28 cellular contexts compared by ENCODE assay signal in genomic region chr7:49333180-49333881, GRCh38.
DNase-seq lines count a peak whose midpoint lies in the region; ATAC-seq and TF ChIP-seq lines count a peak whose summit lies in the region.
"Had no signal": no experiment of that assay in that cellular context is flagged by ENCODE, and none has a peak within 500 bp of the region (broad histone marks: within the 10 kb centered on the region; RNA-seq: fewer than 3 reads in every experiment).

No MANE protein-coding gene starts in this region.

- no peak overlapping the region for H3K27ac Mint-ChIP-seq in stimulated activated effector memory CD8-positive, alpha-beta T cell treated with anti-CD3 and anti-CD28 coated beads, Interleukin-12 subunit alpha, Interleukin-12 subunit beta, amount 100 ng/mL, for 72 hours
- H3K27ac Mint-ChIP-seq: activated CD4-positive, alpha-beta memory T cell treated with anti-CD3 and anti-CD28 coated beads for 36 hours; CD8-positive, alpha-beta memory T cell; WTC11 had no signal

- no peak for TF ChIP-seq CTCF in GM12864 (IDR thresholded peaks at IDR 0.05; ENCODE audit: low read depth, low read length, missing control alignments)

- peak; percentile 82 for ATAC-seq in GM19351 (IDR thresholded peaks at IDR 0.05; ENCODE audit: unreplicated experiment)
- ATAC-seq in HG02870 (IDR thresholded peaks at IDR 0.05; ENCODE audit: unreplicated experiment), result peak; percentile 94
- ATAC-seq in HG03460 (IDR thresholded peaks at IDR 0.05; ENCODE audit: unreplicated experiment), result peak; percentile 73
- ATAC-seq in stimulated activated effector memory CD8-positive, alpha-beta T cell treated with anti-CD3 and anti-CD28 coated beads, Interleukin-12 subunit alpha, Interleukin-12 subunit beta, amount 100 ng/mL, for 72 hours, result no peak
- ATAC-seq: gastroesophageal sphincter, K562, lower lobe of right lung, psoas muscle, WTC11 had no signal

- no peak overlapping the region for H3K4me3 ChIP-seq in GM12864 (ENCODE audit: low read depth, low read length)
- H3K4me3 ChIP-seq: adrenal gland, gastroesophageal sphincter, K562, lower lobe of right lung, psoas muscle had no signal

- H3K4me3 Mint-ChIP-seq in stimulated activated effector memory CD8-positive, alpha-beta T cell treated with anti-CD3 and anti-CD28 coated beads, Interleukin-12 subunit alpha, Interleukin-12 subunit beta, amount 100 ng/mL, for 72 hours, result no peak overlapping the region
- H3K4me3 Mint-ChIP-seq: activated CD4-positive, alpha-beta memory T cell treated with anti-CD3 and anti-CD28 coated beads for 36 hours; CD8-positive, alpha-beta memory T cell; WTC11 had no signal

- H3K36me3 Mint-ChIP-seq in stimulated activated effector memory CD8-positive, alpha-beta T cell treated with anti-CD3 and anti-CD28 coated beads, Interleukin-12 subunit alpha, Interleukin-12 subunit beta, amount 100 ng/mL, for 72 hours, result no peaks in the 10 kb centered on the region
- H3K36me3 Mint-ChIP-seq: activated CD4-positive, alpha-beta memory T cell treated with anti-CD3 and anti-CD28 coated beads for 36 hours; CD8-positive, alpha-beta memory T cell; WTC11 had no signal

- H3K9me3 Mint-ChIP-seq in stimulated activated effector memory CD8-positive, alpha-beta T cell treated with anti-CD3 and anti-CD28 coated beads, Interleukin-12 subunit alpha, Interleukin-12 subunit beta, amount 100 ng/mL, for 72 hours, result peaks cover 18% of the 10 kb centered on the region
- H3K9me3 Mint-ChIP-seq: WTC11 had no signal

- no peaks in the 10 kb centered on the region for H3K4me1 Mint-ChIP-seq in stimulated activated effector memory CD8-positive, alpha-beta T cell treated with anti-CD3 and anti-CD28 coated beads, Interleukin-12 subunit alpha, Interleukin-12 subunit beta, amount 100 ng/mL, for 72 hours
- H3K4me1 Mint-ChIP-seq: CD8-positive, alpha-beta memory T cell; WTC11 had no signal

- peak; percentile 4 for DNase-seq in GM12864 (ENCODE audit: low read depth)
- no peak for DNase-seq in stimulated activated effector memory CD8-positive, alpha-beta T cell treated with anti-CD3 and anti-CD28 coated beads, Interleukin-12 subunit alpha, Interleukin-12 subunit beta, amount 100 ng/mL, for 72 hours (ENCODE audit: low spot score in 2 of 2)
- no peak for DNase-seq in mesenteric fat pad (ENCODE audit: low spot score)
- no peak for DNase-seq in activated CD4-positive, alpha-beta T cell treated with anti-CD3 and anti-CD28 coated beads, Interleukin-2, amount 50 U/mL, for 48 hours
- DNase-seq in kidney tubule cell (ENCODE audit: low spot score), result no peak
- DNase-seq: activated CD4-positive, alpha-beta memory T cell treated with anti-CD3 and anti-CD28 coated beads for 36 hours; activated gamma-delta T cell; activated T-cell treated with anti-CD3 and anti-CD28 coated beads for 4 hours; adrenal gland; AML-193; brain microvascular endothelial cell; CD8-positive, alpha-beta memory T cell; DMS53; H7; lower lobe of right lung; NCI-H1694; NCI-H526 treated with DMSO at 0.1 percent for 48 hours; OCI-M1; psoas muscle; Right ventricle myocardium superior; substantia nigra; T-helper 9 cell had no signal
